8 cellular contexts compared by ENCODE assay signal in the genomic region with DNA sequence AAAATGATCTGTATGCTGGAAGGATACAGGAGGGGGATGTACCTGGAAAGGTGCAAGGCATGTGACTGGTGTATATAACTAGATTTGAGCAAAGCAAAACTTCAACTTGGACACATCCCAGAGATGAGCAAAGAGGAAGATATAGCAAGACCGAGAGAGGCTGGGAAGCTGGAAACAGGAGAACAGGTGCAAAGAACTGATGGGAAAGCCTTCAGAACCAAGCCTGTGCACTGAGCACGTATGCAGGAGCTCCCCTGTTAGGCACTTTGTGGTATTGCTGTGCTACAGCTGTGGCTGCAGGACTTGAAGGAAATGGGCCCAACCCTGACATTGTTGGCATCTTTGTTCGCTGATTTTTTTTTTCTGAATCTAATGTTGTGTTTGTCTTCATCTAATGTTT.
DNase-seq lines count a peak whose midpoint lies in the region; ATAC-seq, FAIRE-seq and TF ChIP-seq lines count a peak whose summit lies in the region.

No MANE protein-coding gene starts in this region.

- H3K27ac Mint-ChIP-seq in activated CD4-positive, alpha-beta T cell treated with anti-CD3 and anti-CD28 coated beads for 36 hours = no peak overlapping the region
- no peak overlapping the region for H3K27ac Mint-ChIP-seq in CD14-positive monocyte

- POLR2A ChIA-PET in activated CD4-positive, alpha-beta T cell treated with anti-CD3 and anti-CD28 coated beads for 36 hours (lab: Charles Lee) = no interaction called here

- no peaks in the 10 kb centered on the region for H3K9me3 Mint-ChIP-seq in activated CD4-positive, alpha-beta T cell treated with anti-CD3 and anti-CD28 coated beads for 36 hours (ENCODE audit: low read depth)
- no peaks in the 10 kb centered on the region for H3K9me3 Mint-ChIP-seq in CD14-positive monocyte

- no peaks in the 10 kb centered on the region for H3K36me3 Mint-ChIP-seq in activated CD4-positive, alpha-beta T cell treated with anti-CD3 and anti-CD28 coated beads for 36 hours (ENCODE audit: low read depth)
- no peaks in the 10 kb centered on the region for H3K36me3 Mint-ChIP-seq in CD14-positive monocyte

- H3K9me3 ChIP-seq in small intestine (ENCODE audit: control insufficient read depth, low read depth) = no peaks in the 10 kb centered on the region

- FAIRE-seq in small intestine (lab: Jason Lieb, UNC) = no peak
- FAIRE-seq in urothelium cell line (lab: Jason Lieb, UNC) = no peak

- intact Hi-C loops in activated CD4-positive, alpha-beta T cell treated with anti-CD3 and anti-CD28 coated beads for 36 hours (cut with DNase I, micrococcal nuclease) = no loop called here
- intact Hi-C loops in CD14-positive monocyte (cut with micrococcal nuclease) = no loop called here

- no peak overlapping the region for H3K4me3 ChIP-seq in small intestine (ENCODE audit: low read depth in 1 of 2, low read length in 2 of 2)

- H3K27me3 Mint-ChIP-seq in activated CD4-positive, alpha-beta T cell treated with anti-CD3 and anti-CD28 coated beads for 36 hours = no peaks in the 10 kb centered on the region
- no peaks in the 10 kb centered on the region for H3K27me3 Mint-ChIP-seq in CD14-positive monocyte (ENCODE audit: low read depth in 3 of 3)

- H3K4me1 Mint-ChIP-seq in activated CD4-positive, alpha-beta T cell treated with anti-CD3 and anti-CD28 coated beads for 36 hours = peaks cover 7% of the 10 kb centered on the region
- peaks cover 6% of the 10 kb centered on the region for H3K4me1 Mint-ChIP-seq in CD14-positive monocyte

- no peak overlapping the region for H3K4me3 Mint-ChIP-seq in activated CD4-positive, alpha-beta T cell treated with anti-CD3 and anti-CD28 coated beads for 36 hours
- H3K4me3 Mint-ChIP-seq in CD14-positive monocyte = no peak overlapping the region

- WGBS in small intestine, 3 donors = 17 to 60% (median 33%) methylated on average over 3 of the region's 3 CpGs

- H3K36me3 ChIP-seq in small intestine (ENCODE audit: control insufficient read depth in 2 of 2, insufficient read depth in 2 of 2, low read length in 2 of 2) = no peaks in the 10 kb centered on the region

- peaks cover 0 to 4% of the 10 kb centered on the region in 2 donors for H3K4me1 ChIP-seq in small intestine (ENCODE audit: control insufficient read depth in 2 of 2, insufficient read depth in 1 of 2, low read depth in 1 of 2, low read length in 1 of 2)

- no peak for TF ChIP-seq CTCF in CD14-positive monocyte (IDR thresholded peaks at IDR 0.05)

- CTCF ChIA-PET in activated CD4-positive, alpha-beta T cell treated with anti-CD3 and anti-CD28 coated beads for 36 hours (lab: Charles Lee) = interaction anchor here (0.6 to 2.7 kb wide), 5 partner anchors 30 to 162 kb away, joined by 3 to 10 read pairs (median 4); no protein-coding TSS in a partner anchor

- ATAC-seq in activated CD4-positive, alpha-beta T cell treated with anti-CD3 and anti-CD28 coated beads for 36 hours = peak; percentile 55
- ATAC-seq in HG03460 (IDR thresholded peaks at IDR 0.05; ENCODE audit: unreplicated experiment) = no peak

- H3K27ac ChIP-seq in small intestine (ENCODE audit: low read depth in 1 of 2, low read length in 1 of 2) = no peak overlapping the region

- H3K27me3 ChIP-seq in small intestine (ENCODE audit: control insufficient read depth in 2 of 2, insufficient read depth in 2 of 2, low read length in 2 of 2) = no peaks in the 10 kb centered on the region

- DNase-seq in activated CD4-positive, alpha-beta T cell treated with anti-CD3 and anti-CD28 coated beads for 36 hours = peak; percentile 20
- no peak for DNase-seq in activated CD4-positive, alpha-beta T cell treated with anti-CD3 and anti-CD28 coated beads, Interleukin-2, amount 50 U/mL, for 4 hours
- DNase-seq in NCI-H2029 treated with DMSO at 0.1 percent for 48 hours (lab: John Stamatoyannopoulos, UW) (peak; percentile 14), cerebellar cortex (ENCODE audit: low spot score) (peak; percentile 25), small intestine (peak; percentile 65), urothelium cell line (ENCODE audit: low spot score) (no peak), CD14-positive monocyte (ENCODE audit: low spot score) (no peak)

Comparison
In these comparisons a context has a peak if more than half of its experiments do, and no peak if none do; other contexts are left out.
1. DNase-seq: peak in activated CD4-positive, alpha-beta T cell treated with anti-CD3 and anti-CD28 coated beads for 36 hours (single experiment), NCI-H2029 treated with DMSO at 0.1 percent for 48 hours (single experiment), cerebellar cortex (single experiment) and small intestine (single experiment); none in activated CD4-positive, alpha-beta T cell treated with anti-CD3 and anti-CD28 coated beads, Interleukin-2, amount 50 U/mL, for 4 hours (0 of 2), urothelium cell line (single experiment) and CD14-positive monocyte (single experiment).